ENCODE assay signal across 12 cellular contexts in the genomic region with DNA sequence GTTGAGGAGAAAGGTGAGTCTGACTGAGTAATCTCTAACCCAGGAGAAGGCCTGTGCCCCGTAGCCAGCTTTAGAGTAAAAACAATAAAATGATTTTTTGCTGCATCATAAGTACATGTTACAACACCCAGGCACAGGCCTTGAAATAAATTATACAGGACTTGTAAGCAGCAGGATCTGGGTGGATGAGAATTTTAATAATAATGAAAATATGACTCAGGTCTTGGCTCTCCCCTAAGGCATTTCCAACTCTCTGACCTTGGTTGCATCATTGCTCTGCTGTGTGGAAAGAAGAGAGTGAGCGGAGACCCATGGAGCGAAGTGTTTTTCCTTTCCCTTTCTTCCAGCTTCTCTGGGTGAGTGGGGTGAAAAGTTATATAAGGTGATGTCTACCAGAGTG. TPM values are rescaled to one million over a fixed set of nuclear protein-coding genes. Genes with fewer than 3 reads are reported as not detected.
DNase-seq lines count a peak whose midpoint lies in the region; ATAC-seq, FAIRE-seq and TF ChIP-seq lines count a peak whose summit lies in the region.
"Had no signal": no experiment of that assay in that cellular context is flagged by ENCODE, and none has a peak within 500 bp of the region (broad histone marks: within the 10 kb centered on the region; RNA-seq: fewer than 3 reads in every experiment).

No MANE protein-coding gene starts in this region.

- FAIRE-seq in RCC 7860 (lab: Jason Lieb, UNC), result no peak

- H3K4me1 ChIP-seq in right atrium auricular region, result no peaks in the 10 kb centered on the region
- H3K4me1 ChIP-seq in breast epithelium, result no peaks in the 10 kb centered on the region
- peaks cover 23% of the 10 kb centered on the region for H3K4me1 ChIP-seq in vagina

- DNase-seq in Right ventricle myocardium inferior (ENCODE audit: missing footprints) (no peak), right atrium auricular region (ENCODE audit: low spot score) (no peak), breast epithelium (ENCODE audit: low spot score in 2 of 2) (peak in 1 of 2 donors; percentile 56), kidney glomerular epithelial cell (lab: John Stamatoyannopoulos, UW) (peak; percentile 37), vagina (ENCODE audit: extremely low spot score in 2 of 2) (peak in 1 of 2 donors; percentile 92), RCC 7860 (ENCODE audit: low spot score) (no peak)
- DNase-seq: C1 segment of cervical spinal cord; effector CD8-positive, alpha-beta T cell; stimulated activated CD4-positive, alpha-beta T cell treated with anti-CD3 and anti-CD28 coated beads, Interleukin-4, amount 100 ng/mL, for 1 hour; T-cell had no signal

- H3K27ac ChIP-seq in right atrium auricular region, result peak overlapping the region in 1 of 2 donors; percentile 33
- peak overlapping the region; percentile 69 to 76 for H3K27ac ChIP-seq in breast epithelium
- peak overlapping the region; percentile 30 for H3K27ac ChIP-seq in vagina

- H3K4me3 ChIP-seq in right atrium auricular region (no peak overlapping the region), breast epithelium (no peak overlapping the region), vagina (no peak overlapping the region)

- TF ChIP-seq POLR2A in breast epithelium (IDR thresholded peaks at IDR 0.05) (no peak), vagina (IDR thresholded peaks at IDR 0.05) (no peak)

- ATAC-seq in Right ventricle myocardium inferior (peak; percentile 73), HG03139 (IDR thresholded peaks at IDR 0.05; ENCODE audit: unreplicated experiment) (no peak), GM18907 (IDR thresholded peaks at IDR 0.05; ENCODE audit: unreplicated experiment) (no peak)
- ATAC-seq: T-cell had no signal

- H3K27me3 ChIP-seq in right atrium auricular region (no peaks in the 10 kb centered on the region), breast epithelium (no peaks in the 10 kb centered on the region), vagina (no peaks in the 10 kb centered on the region)

- TF ChIP-seq CTCF in right atrium auricular region (IDR thresholded peaks at IDR 0.05) (no peak), breast epithelium (IDR thresholded peaks at IDR 0.05) (no peak), vagina (IDR thresholded peaks at IDR 0.05) (no peak)

- no peaks in the 10 kb centered on the region for H3K9me3 ChIP-seq in right atrium auricular region
- H3K9me3 ChIP-seq in breast epithelium, result no peaks in the 10 kb centered on the region
- no peaks in the 10 kb centered on the region for H3K9me3 ChIP-seq in vagina

- no peaks in the 10 kb centered on the region for H3K36me3 ChIP-seq in right atrium auricular region
- H3K36me3 ChIP-seq in breast epithelium, result no peaks in the 10 kb centered on the region
- no peaks in the 10 kb centered on the region for H3K36me3 ChIP-seq in vagina

- intact Hi-C loops in Right ventricle myocardium inferior (cut with DNase I) (no loop called here), breast epithelium (cut with DNase I; ENCODE audit: low total_unique reads) (no loop called here), vagina (cut with DNase I) (loop anchor here (10.0 kb wide), 1 partner anchor 193 kb away; the partner anchor contains the start of gene SLC4A7)

RNA-seq across cellular contexts. Expression of gene EOMES, which starts 44.6 kb away (rescaled TPM):
- total RNA-seq in Right ventricle myocardium inferior (0.08 TPM), right atrium auricular region (under 1 TPM in 1 of 2 donors, not detected in 1; 0.16 TPM), breast epithelium (under 1 TPM in 2 of 3 donors, not detected in 1; 0.48 to 0.88 TPM), vagina (0.49 TPM)
